Comparison of ENCODE assay signal across 1 cellular context in the genomic region with DNA sequence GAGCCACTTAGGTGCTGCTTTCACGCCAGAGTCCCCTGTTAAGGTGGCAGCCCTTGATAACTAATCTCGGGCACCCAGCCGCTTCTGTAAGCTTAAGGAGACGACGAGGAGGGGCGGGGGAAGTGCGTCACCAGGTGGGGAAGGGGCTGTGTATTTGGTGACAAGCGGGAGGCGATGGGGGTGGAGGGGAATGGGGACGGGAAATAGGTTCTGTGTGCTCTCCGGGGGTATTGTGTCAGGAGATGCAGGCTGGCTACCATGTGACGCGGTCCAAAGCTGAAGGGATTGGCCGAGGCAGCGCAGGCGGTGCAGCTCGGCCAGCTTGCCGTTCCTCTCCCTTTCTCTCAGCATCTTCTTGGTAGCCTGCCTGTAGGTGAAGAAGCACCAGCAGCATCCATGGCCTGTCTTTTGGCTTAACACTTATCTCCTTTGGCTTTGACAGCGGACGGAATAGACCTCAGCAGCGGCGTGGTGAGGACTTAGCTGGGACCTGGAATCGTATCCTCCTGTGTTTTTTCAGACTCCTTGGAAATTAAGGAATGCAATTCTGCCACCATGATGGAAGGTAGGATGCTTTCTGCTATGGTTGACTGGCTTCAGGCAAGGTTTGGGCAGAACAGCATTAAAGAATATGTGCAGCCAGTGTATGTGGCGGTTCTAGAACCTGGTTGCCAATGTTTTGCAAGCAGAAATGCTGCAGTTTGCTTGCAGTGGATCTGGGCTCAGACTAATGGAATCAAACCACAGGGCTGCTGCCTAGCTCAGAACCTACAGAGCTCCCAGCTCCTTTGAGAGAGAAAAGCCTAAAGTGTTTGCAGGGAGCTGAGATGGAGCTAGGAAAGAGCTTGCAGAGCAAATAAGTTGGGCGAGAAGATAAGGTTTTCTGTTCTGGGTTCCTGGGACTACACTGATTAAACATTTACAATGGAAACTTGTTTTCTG.
TF ChIP-seq lines count a peak whose summit lies in the region.

A gene with protein sequence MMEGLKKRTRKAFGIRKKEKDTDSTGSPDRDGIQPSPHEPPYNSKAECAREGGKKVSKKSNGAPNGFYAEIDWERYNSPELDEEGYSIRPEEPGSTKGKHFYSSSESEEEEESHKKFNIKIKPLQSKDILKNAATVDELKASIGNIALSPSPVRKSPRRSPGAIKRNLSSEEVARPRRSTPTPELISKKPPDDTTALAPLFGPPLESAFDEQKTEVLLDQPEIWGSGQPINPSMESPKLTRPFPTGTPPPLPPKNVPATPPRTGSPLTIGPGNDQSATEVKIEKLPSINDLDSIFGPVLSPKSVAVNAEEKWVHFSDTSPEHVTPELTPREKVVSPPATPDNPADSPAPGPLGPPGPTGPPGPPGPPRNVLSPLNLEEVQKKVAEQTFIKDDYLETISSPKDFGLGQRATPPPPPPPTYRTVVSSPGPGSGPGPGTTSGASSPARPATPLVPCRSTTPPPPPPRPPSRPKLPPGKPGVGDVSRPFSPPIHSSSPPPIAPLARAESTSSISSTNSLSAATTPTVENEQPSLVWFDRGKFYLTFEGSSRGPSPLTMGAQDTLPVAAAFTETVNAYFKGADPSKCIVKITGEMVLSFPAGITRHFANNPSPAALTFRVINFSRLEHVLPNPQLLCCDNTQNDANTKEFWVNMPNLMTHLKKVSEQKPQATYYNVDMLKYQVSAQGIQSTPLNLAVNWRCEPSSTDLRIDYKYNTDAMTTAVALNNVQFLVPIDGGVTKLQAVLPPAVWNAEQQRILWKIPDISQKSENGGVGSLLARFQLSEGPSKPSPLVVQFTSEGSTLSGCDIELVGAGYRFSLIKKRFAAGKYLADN (plus strand): TSS at position 350 of the 942 bp plus-strand sequence. CDS start 206 bp downstream, at position 556.

TF ChIP-seq in K562, 482 proteins besides CTCF, POLR2A, EP300 and RAD21 (continued from another document and continues in another):
- TF ChIP-seq, protein P1, sequence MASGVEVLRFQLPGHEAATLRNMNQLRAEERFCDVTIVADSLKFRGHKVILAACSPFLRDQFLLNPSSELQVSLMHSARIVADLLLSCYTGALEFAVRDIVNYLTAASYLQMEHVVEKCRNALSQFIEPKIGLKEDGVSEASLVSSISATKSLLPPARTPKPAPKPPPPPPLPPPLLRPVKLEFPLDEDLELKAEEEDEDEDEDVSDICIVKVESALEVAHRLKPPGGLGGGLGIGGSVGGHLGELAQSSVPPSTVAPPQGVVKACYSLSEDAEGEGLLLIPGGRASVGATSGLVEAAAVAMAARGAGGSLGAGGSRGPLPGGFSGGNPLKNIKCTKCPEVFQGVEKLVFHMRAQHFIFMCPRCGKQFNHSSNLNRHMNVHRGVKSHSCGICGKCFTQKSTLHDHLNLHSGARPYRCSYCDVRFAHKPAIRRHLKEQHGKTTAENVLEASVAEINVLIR (CRISPR knock-in tag; IDR thresholded peaks at IDR 0.05) = no peak
- TF ChIP-seq SNRNP70 (optimal IDR thresholded peaks at IDR 0.05; ENCODE audit: low read depth, low read length) = no peak
- no peak for TF ChIP-seq ZFX (CRISPR knock-in tag; IDR thresholded peaks at IDR 0.05)
- no peak for TF ChIP-seq ZNF354B (CRISPR knock-in tag; IDR thresholded peaks at IDR 0.05)
- 0 out of 2 replicates have a peak, but pooled peaks have one; percentile 23 for TF ChIP-seq CXXC5 (CRISPR knock-in tag; IDR thresholded peaks at IDR 0.05)
- no peak for TF ChIP-seq YY1 (IDR thresholded peaks at IDR 0.05; ENCODE audit: borderline replicate concordance in 1 of 3, control insufficient read depth in 1 of 3, extremely low read depth in 1 of 3, insufficient read depth in 3 of 3, insufficient read length in 1 of 3, insufficient replicate concordance in 2 of 3, low read depth in 1 of 3, low read length in 2 of 3)
- peak; percentile 85 for TF ChIP-seq TEAD4 (IDR thresholded peaks at IDR 0.05; ENCODE audit: low read length)
- no peak for TF ChIP-seq TEAD4 (CRISPR knock-in tag; IDR thresholded peaks at IDR 0.05; ENCODE audit: borderline replicate concordance)
- TF ChIP-seq POLR2AphosphoS2 (IDR thresholded peaks at IDR 0.05; ENCODE audit: low read length) = no peak
- TF ChIP-seq, protein P2, sequence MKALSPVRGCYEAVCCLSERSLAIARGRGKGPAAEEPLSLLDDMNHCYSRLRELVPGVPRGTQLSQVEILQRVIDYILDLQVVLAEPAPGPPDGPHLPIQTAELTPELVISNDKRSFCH (CRISPR knock-in tag; IDR thresholded peaks at IDR 0.05) = no peak
- TF ChIP-seq, protein P2 (tag; IDR thresholded peaks at IDR 0.05) = no peak
- no peak for TF ChIP-seq EGR1 (conservative IDR thresholded peaks at IDR 0.05)
- TF ChIP-seq RB1 (IDR thresholded peaks at IDR 0.05; ENCODE audit: low read depth) = no peak
- TF ChIP-seq KLF16 (IDR thresholded peaks at IDR 0.05) = 0 out of 2 replicates have a peak, but pooled peaks have one; percentile 10
- TF ChIP-seq KLF1 (tag; IDR thresholded peaks at IDR 0.05) = no peak
- TF ChIP-seq ESRRB (CRISPR knock-in tag; IDR thresholded peaks at IDR 0.05; ENCODE audit: borderline replicate concordance) = no peak
- TF ChIP-seq, protein P3, sequence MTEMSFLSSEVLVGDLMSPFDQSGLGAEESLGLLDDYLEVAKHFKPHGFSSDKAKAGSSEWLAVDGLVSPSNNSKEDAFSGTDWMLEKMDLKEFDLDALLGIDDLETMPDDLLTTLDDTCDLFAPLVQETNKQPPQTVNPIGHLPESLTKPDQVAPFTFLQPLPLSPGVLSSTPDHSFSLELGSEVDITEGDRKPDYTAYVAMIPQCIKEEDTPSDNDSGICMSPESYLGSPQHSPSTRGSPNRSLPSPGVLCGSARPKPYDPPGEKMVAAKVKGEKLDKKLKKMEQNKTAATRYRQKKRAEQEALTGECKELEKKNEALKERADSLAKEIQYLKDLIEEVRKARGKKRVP (CRISPR knock-in tag; IDR thresholded peaks at IDR 0.05) = no peak
- TF ChIP-seq, protein P4, sequence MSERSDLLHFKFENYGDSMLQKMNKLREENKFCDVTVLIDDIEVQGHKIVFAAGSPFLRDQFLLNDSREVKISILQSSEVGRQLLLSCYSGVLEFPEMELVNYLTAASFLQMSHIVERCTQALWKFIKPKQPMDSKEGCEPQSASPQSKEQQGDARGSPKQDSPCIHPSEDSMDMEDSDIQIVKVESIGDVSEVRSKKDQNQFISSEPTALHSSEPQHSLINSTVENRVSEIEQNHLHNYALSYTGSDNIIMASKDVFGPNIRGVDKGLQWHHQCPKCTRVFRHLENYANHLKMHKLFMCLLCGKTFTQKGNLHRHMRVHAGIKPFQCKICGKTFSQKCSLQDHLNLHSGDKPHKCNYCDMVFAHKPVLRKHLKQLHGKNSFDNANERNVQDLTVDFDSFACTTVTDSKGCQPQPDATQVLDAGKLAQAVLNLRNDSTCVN (CRISPR knock-in tag; IDR thresholded peaks at IDR 0.05) = no peak
- 0 out of 2 replicates have a peak, but pooled peaks have one; percentile 34 for TF ChIP-seq PHB2 (IDR thresholded peaks at IDR 0.05; ENCODE audit: low read depth)
- TF ChIP-seq SAFB (IDR thresholded peaks at IDR 0.05; ENCODE audit: borderline replicate concordance, low read depth, low read length) = no peak
- TF ChIP-seq ZNF41 (CRISPR knock-in tag; conservative IDR thresholded peaks at IDR 0.05) = no peak
- TF ChIP-seq RBM25 (IDR thresholded peaks at IDR 0.05; ENCODE audit: low read depth, low read length, severe bottlenecking) = no peak
- TF ChIP-seq, protein P5, sequence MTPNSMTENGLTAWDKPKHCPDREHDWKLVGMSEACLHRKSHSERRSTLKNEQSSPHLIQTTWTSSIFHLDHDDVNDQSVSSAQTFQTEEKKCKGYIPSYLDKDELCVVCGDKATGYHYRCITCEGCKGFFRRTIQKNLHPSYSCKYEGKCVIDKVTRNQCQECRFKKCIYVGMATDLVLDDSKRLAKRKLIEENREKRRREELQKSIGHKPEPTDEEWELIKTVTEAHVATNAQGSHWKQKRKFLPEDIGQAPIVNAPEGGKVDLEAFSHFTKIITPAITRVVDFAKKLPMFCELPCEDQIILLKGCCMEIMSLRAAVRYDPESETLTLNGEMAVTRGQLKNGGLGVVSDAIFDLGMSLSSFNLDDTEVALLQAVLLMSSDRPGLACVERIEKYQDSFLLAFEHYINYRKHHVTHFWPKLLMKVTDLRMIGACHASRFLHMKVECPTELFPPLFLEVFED (CRISPR knock-in tag; conservative IDR thresholded peaks at IDR 0.05) = no peak
- no peak for TF ChIP-seq PTBP1 (IDR thresholded peaks at IDR 0.05; ENCODE audit: low read depth, low read length)
- TF ChIP-seq, protein P6, sequence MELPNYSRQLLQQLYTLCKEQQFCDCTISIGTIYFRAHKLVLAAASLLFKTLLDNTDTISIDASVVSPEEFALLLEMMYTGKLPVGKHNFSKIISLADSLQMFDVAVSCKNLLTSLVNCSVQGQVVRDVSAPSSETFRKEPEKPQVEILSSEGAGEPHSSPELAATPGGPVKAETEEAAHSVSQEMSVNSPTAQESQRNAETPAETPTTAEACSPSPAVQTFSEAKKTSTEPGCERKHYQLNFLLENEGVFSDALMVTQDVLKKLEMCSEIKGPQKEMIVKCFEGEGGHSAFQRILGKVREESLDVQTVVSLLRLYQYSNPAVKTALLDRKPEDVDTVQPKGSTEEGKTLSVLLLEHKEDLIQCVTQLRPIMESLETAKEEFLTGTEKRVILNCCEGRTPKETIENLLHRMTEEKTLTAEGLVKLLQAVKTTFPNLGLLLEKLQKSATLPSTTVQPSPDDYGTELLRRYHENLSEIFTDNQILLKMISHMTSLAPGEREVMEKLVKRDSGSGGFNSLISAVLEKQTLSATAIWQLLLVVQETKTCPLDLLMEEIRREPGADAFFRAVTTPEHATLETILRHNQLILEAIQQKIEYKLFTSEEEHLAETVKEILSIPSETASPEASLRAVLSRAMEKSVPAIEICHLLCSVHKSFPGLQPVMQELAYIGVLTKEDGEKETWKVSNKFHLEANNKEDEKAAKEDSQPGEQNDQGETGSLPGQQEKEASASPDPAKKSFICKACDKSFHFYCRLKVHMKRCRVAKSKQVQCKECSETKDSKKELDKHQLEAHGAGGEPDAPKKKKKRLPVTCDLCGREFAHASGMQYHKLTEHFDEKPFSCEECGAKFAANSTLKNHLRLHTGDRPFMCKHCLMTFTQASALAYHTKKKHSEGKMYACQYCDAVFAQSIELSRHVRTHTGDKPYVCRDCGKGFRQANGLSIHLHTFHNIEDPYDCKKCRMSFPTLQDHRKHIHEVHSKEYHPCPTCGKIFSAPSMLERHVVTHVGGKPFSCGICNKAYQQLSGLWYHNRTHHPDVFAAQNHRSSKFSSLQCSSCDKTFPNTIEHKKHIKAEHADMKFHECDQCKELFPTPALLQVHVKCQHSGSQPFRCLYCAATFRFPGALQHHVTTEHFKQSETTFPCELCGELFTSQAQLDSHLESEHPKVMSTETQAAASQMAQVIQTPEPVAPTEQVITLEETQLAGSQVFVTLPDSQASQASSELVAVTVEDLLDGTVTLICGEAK (IDR thresholded peaks at IDR 0.05) = no peak
- TF ChIP-seq, protein P6 (CRISPR knock-in tag; IDR thresholded peaks at IDR 0.05) = no peak
- no peak for TF ChIP-seq ZBTB8A (IDR thresholded peaks at IDR 0.05; ENCODE audit: partially characterized antibody)
- TF ChIP-seq, protein P7, sequence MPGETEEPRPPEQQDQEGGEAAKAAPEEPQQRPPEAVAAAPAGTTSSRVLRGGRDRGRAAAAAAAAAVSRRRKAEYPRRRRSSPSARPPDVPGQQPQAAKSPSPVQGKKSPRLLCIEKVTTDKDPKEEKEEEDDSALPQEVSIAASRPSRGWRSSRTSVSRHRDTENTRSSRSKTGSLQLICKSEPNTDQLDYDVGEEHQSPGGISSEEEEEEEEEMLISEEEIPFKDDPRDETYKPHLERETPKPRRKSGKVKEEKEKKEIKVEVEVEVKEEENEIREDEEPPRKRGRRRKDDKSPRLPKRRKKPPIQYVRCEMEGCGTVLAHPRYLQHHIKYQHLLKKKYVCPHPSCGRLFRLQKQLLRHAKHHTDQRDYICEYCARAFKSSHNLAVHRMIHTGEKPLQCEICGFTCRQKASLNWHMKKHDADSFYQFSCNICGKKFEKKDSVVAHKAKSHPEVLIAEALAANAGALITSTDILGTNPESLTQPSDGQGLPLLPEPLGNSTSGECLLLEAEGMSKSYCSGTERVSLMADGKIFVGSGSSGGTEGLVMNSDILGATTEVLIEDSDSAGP (CRISPR knock-in tag; IDR thresholded peaks at IDR 0.05) = no peak
- peak; percentile 88 for TF ChIP-seq CBFA2T3 (IDR thresholded peaks at IDR 0.05)
- TF ChIP-seq DMBX1 (CRISPR knock-in tag; IDR thresholded peaks at IDR 0.05; ENCODE audit: borderline replicate concordance) = no peak
- TF ChIP-seq ZSCAN32 (CRISPR knock-in tag; IDR thresholded peaks at IDR 0.05) = no peak
- TF ChIP-seq HDAC1 (IDR thresholded peaks at IDR 0.05) = no peak
- TF ChIP-seq ZNF274 (IDR thresholded peaks at IDR 0.05; ENCODE audit: borderline replicate concordance, low read depth, low read length) = no peak
- no peak for TF ChIP-seq ZNF699 (CRISPR knock-in tag; IDR thresholded peaks at IDR 0.05; ENCODE audit: insufficient replicate concordance)
- peak; percentile 37; the same call in 1 of the 2 replicates for TF ChIP-seq CTBP1 (IDR thresholded peaks at IDR 0.05; ENCODE audit: borderline replicate concordance)
- no peak for TF ChIP-seq LEF1 (IDR thresholded peaks at IDR 0.05)
- TF ChIP-seq ESRRA (IDR thresholded peaks at IDR 0.05; ENCODE audit: borderline replicate concordance, low read depth) = no peak
- no peak for TF ChIP-seq ZKSCAN8 (CRISPR knock-in tag; IDR thresholded peaks at IDR 0.05)
- TF ChIP-seq CBFA2T2 (conservative IDR thresholded peaks at IDR 0.05) = peak; percentile 79
- peak; percentile 73 for TF ChIP-seq NCOR1 (IDR thresholded peaks at IDR 0.05)
- peak; percentile 50; the same call in 1 of the 2 replicates for TF ChIP-seq CREM (IDR thresholded peaks at IDR 0.05; ENCODE audit: low read depth)
- no peak for TF ChIP-seq HEY1 (CRISPR knock-in tag; IDR thresholded peaks at IDR 0.05; ENCODE audit: borderline replicate concordance)
